1 cellular context compared by ENCODE assay signal in the genomic region with DNA sequence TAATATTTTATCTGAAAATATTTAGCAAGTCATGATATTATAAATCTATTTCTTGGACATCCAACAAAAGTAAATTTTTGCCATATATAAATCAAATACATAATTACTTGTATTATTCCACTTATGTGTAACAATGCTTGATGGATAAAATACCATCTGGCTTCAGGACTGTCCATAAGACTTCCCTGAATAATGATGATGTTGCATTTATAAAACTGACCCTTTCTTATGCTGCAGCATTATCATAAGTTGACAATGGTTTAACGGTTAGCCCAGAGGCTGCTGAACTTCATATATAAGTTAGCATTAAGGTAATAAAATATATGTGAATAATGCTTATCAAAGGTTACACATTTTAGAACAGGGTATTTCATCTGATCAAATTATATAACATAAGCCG.
TF ChIP-seq lines count a peak whose summit lies in the region.

No MANE protein-coding gene starts in this region.

TF ChIP-seq in HepG2, 621 proteins besides CTCF, POLR2A, EP300 and RAD21 (continued from another document):
- TF ChIP-seq, protein P1, sequence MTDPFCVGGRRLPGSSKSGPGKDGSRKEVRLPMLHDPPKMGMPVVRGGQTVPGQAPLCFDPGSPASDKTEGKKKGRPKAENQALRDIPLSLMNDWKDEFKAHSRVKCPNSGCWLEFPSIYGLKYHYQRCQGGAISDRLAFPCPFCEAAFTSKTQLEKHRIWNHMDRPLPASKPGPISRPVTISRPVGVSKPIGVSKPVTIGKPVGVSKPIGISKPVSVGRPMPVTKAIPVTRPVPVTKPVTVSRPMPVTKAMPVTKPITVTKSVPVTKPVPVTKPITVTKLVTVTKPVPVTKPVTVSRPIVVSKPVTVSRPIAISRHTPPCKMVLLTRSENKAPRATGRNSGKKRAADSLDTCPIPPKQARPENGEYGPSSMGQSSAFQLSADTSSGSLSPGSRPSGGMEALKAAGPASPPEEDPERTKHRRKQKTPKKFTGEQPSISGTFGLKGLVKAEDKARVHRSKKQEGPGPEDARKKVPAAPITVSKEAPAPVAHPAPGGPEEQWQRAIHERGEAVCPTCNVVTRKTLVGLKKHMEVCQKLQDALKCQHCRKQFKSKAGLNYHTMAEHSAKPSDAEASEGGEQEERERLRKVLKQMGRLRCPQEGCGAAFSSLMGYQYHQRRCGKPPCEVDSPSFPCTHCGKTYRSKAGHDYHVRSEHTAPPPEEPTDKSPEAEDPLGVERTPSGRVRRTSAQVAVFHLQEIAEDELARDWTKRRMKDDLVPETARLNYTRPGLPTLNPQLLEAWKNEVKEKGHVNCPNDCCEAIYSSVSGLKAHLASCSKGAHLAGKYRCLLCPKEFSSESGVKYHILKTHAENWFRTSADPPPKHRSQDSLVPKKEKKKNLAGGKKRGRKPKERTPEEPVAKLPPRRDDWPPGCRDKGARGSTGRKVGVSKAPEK (CRISPR knock-in tag; IDR thresholded peaks at IDR 0.05; ENCODE audit: borderline replicate concordance) = no peak
